Comparison of ENCODE assay signal across 8 cellular contexts in genomic region chr7:143372070-143372469, GRCh38. TPM values are rescaled to one million over a fixed set of nuclear protein-coding genes. Genes with fewer than 3 reads are reported as not detected.
DNase-seq lines count a peak whose midpoint lies in the region; ATAC-seq and TF ChIP-seq lines count a peak whose summit lies in the region.

No MANE protein-coding gene starts in this region.

- TF ChIP-seq CTCF in GM23338 (conservative IDR thresholded peaks at IDR 0.05; ENCODE audit: low read depth in 2 of 2) (peak in 1 of 2 experiments; percentile 49; a peak in 3 of 4 replicates), RWPE1 (conservative IDR thresholded peaks at IDR 0.05; ENCODE audit: low read depth) (no peak), brain (conservative IDR thresholded peaks at IDR 0.05) (no peak)

- no peak overlapping the region for H3K4me3 Mint-ChIP-seq in GM23338
- peak overlapping the region in 1 of 5 experiments; percentile 24 for H3K4me3 Mint-ChIP-seq in brain

- peak overlapping the region; percentile 19; the same call in 1 of the 2 replicates for H2AFZ ChIP-seq in GM23338

- H3K27me3 Mint-ChIP-seq in GM23338 (ENCODE audit: insufficient read depth, low read depth, poor library complexity), result peaks cover 7% of the 10 kb centered on the region
- peaks cover 6% of the 10 kb centered on the region for H3K27me3 Mint-ChIP-seq in brain

- no peaks in the 10 kb centered on the region; the same call in 2 of the 3 replicates for H3K9me3 Mint-ChIP-seq in GM23338
- H3K9me3 Mint-ChIP-seq in brain, result no peaks in the 10 kb centered on the region

- H3K36me3 Mint-ChIP-seq in GM23338 (ENCODE audit: low read depth) (no peaks in the 10 kb centered on the region), brain (no peaks in the 10 kb centered on the region)

- H3K4me1 Mint-ChIP-seq in GM23338, result peaks cover 55% of the 10 kb centered on the region
- peaks cover 32% of the 10 kb centered on the region for H3K4me1 Mint-ChIP-seq in brain

- no peak overlapping the region for H3K4me3 ChIP-seq in GM23338

- 0 out of 2 replicates have a peak overlapping the region, but pooled peaks have one; percentile 39 for H3K4me2 ChIP-seq in GM23338

- CTCF ChIA-PET in RWPE1 (lab: Yijun Ruan, JAX), result no interaction called here

- ATAC-seq in GM23338 (no peak), GM19467 (IDR thresholded peaks at IDR 0.05; ENCODE audit: unreplicated experiment) (no peak), GM19395 (IDR thresholded peaks at IDR 0.05; ENCODE audit: unreplicated experiment) (no peak)

- peaks cover 6% of the 10 kb centered on the region for H3F3A ChIP-seq in GM23338 (replicated peaks; ENCODE audit: low read depth)

- H3K4me1 ChIP-seq in GM23338 (ENCODE audit: insufficient read depth), result peaks cover 51% of the 10 kb centered on the region

- H3K27ac Mint-ChIP-seq in GM23338 (no peak overlapping the region), brain (peak overlapping the region in 4 of 5 experiments; percentile 5 to 34 (median 18))

- H3K27ac ChIP-seq in GM23338 (ENCODE audit: low read depth), result no peak overlapping the region
- H3K27ac ChIP-seq in RWPE1, result peak overlapping the region; percentile 63

- H4K20me1 ChIP-seq in GM23338 (replicated peaks; ENCODE audit: insufficient read depth), result no peaks in the 10 kb centered on the region

- H3K36me3 ChIP-seq in GM23338 (ENCODE audit: insufficient read depth), result no peaks in the 10 kb centered on the region

- POLR2A ChIA-PET in RWPE1 (lab: Yijun Ruan, JAX; ENCODE audit: low non-redundant PET), result interaction anchor here (0.6 kb wide), 1 partner anchor 34 kb away, joined by 3 read pairs; no protein-coding TSS in a partner anchor

- H3K9me2 ChIP-seq in GM23338 (ENCODE audit: insufficient read depth), result peaks cover 6% of the 10 kb centered on the region; the same call in 1 of the 2 replicates

- no peaks in the 10 kb centered on the region for H3K27me3 ChIP-seq in GM23338 (ENCODE audit: insufficient read depth)

- no peaks in the 10 kb centered on the region for H3K79me2 ChIP-seq in GM23338 (replicated peaks; ENCODE audit: insufficient read depth)

- DNase-seq in GM23338 (ENCODE audit: low spot score) (no peak), RWPE1 (ENCODE audit: low spot score) (no peak), myocyte (ENCODE audit: low read depth) (peak; percentile 79), mesenteric fat pad (ENCODE audit: low spot score) (no peak), 8988T (no peak)

TF ChIP-seq in GM23338, 12 proteins besides CTCF, POLR2A, EP300 and RAD21 (continues in another document):
- TF ChIP-seq, protein P1, sequence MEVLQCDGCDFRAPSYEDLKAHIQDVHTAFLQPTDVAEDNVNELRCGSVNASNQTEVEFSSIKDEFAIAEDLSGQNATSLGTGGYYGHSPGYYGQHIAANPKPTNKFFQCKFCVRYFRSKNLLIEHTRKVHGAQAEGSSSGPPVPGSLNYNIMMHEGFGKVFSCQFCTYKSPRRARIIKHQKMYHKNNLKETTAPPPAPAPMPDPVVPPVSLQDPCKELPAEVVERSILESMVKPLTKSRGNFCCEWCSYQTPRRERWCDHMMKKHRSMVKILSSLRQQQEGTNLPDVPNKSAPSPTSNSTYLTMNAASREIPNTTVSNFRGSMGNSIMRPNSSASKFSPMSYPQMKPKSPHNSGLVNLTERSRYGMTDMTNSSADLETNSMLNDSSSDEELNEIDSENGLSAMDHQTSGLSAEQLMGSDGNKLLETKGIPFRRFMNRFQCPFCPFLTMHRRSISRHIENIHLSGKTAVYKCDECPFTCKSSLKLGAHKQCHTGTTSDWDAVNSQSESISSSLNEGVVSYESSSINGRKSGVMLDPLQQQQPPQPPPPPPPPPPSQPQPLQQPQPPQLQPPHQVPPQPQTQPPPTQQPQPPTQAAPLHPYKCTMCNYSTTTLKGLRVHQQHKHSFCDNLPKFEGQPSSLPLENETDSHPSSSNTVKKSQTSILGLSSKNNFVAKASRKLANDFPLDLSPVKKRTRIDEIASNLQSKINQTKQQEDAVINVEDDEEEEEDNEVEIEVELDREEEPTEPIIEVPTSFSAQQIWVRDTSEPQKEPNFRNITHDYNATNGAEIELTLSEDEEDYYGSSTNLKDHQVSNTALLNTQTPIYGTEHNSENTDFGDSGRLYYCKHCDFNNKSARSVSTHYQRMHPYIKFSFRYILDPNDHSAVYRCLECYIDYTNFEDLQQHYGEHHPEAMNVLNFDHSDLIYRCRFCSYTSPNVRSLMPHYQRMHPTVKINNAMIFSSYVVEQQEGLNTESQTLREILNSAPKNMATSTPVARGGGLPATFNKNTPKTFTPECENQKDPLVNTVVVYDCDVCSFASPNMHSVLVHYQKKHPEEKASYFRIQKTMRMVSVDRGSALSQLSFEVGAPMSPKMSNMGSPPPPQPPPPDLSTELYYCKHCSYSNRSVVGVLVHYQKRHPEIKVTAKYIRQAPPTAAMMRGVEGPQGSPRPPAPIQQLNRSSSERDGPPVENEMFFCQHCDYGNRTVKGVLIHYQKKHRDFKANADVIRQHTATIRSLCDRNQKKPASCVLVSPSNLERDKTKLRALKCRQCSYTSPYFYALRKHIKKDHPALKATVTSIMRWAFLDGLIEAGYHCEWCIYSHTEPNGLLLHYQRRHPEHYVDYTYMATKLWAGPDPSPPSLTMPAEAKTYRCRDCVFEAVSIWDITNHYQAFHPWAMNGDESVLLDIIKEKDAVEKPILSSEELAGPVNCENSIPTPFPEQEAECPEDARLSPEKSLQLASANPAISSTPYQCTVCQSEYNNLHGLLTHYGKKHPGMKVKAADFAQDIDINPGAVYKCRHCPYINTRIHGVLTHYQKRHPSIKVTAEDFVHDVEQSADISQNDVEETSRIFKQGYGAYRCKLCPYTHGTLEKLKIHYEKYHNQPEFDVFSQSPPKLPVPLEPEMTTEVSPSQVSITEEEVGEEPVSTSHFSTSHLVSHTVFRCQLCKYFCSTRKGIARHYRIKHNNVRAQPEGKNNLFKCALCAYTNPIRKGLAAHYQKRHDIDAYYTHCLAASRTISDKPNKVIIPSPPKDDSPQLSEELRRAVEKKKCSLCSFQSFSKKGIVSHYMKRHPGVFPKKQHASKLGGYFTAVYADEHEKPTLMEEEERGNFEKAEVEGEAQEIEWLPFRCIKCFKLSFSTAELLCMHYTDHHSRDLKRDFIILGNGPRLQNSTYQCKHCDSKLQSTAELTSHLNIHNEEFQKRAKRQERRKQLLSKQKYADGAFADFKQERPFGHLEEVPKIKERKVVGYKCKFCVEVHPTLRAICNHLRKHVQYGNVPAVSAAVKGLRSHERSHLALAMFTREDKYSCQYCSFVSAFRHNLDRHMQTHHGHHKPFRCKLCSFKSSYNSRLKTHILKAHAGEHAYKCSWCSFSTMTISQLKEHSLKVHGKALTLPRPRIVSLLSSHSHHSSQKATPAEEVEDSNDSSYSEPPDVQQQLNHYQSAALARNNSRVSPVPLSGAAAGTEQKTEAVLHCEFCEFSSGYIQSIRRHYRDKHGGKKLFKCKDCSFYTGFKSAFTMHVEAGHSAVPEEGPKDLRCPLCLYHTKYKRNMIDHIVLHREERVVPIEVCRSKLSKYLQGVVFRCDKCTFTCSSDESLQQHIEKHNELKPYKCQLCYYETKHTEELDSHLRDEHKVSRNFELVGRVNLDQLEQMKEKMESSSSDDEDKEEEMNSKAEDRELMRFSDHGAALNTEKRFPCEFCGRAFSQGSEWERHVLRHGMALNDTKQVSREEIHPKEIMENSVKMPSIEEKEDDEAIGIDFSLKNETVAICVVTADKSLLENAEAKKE (CRISPR knock-in tag; IDR thresholded peaks at IDR 0.05), result no peak
- TF ChIP-seq ZNF114 (CRISPR knock-in tag; IDR thresholded peaks at IDR 0.05) (no peak), NANOG (IDR thresholded peaks at IDR 0.05; ENCODE audit: borderline replicate concordance) (no peak), STAT1 (IDR thresholded peaks at IDR 0.05; ENCODE audit: unreplicated experiment) (no peak), EZH2 (IDR thresholded peaks at IDR 0.05; ENCODE audit: low read depth, unreplicated experiment) (no peak), ETS1 (IDR thresholded peaks at IDR 0.05) (no peak), EZH2phosphoT487 (IDR thresholded peaks at IDR 0.05; ENCODE audit: unreplicated experiment) (no peak), POLR2AphosphoS5 (IDR thresholded peaks at IDR 0.05; ENCODE audit: low read depth) (no peak), CREB1 (CRISPR knock-in tag; IDR thresholded peaks at IDR 0.05; ENCODE audit: low read depth) (no peak), ZNF331 (CRISPR knock-in tag; IDR thresholded peaks at IDR 0.05; ENCODE audit: low read depth) (no peak), JUNB (IDR thresholded peaks at IDR 0.05; ENCODE audit: unreplicated experiment) (no peak)

RNA-seq across cellular contexts. Expression of gene ZYX, which starts 9.1 kb away (rescaled TPM):
- total RNA-seq in GM23338 (2014; rRNA removed; shearing (Covaris generic)), result 132 and 141 TPM in 2 replicates
- polyA plus RNA-seq in GM23338 (2016; fragmentation: Nextera tagmentation; extraction: Ambion mirVana) (108 and 111 TPM in 2 replicates), brain (ENCODE audit: insufficient read depth, low read depth, low replicate concordance) (79.6 TPM)
- total RNA-seq in myocyte (80.1 and 82.6 TPM in 2 replicates), mesenteric fat pad (271 TPM)
- polyA plus RNA-seq in myocyte (2012), result 322 TPM

RNA-seq across cellular contexts. Expression of gene FAM131B, which starts 9.6 kb away (rescaled TPM):
- 28.8 and 30.2 TPM in 2 replicates for total RNA-seq in GM23338 (2014; rRNA removed; shearing (Covaris generic))
- polyA plus RNA-seq in GM23338 (2016; fragmentation: Nextera tagmentation; extraction: Ambion mirVana) (4.7 and 5.4 TPM in 2 replicates), brain (ENCODE audit: insufficient read depth, low read depth, low replicate concordance) (69.6 TPM)
- total RNA-seq in myocyte (1.1 and 1.5 TPM in 2 replicates), mesenteric fat pad (1.8 TPM)
- 2.0 TPM for polyA plus RNA-seq in myocyte (2012)

RNA-seq across cellular contexts. Expression of gene EPHA1, which starts 36.6 kb away (rescaled TPM):
- total RNA-seq in GM23338 (2014; rRNA removed; shearing (Covaris generic)), result 119 and 154 TPM in 2 replicates
- polyA plus RNA-seq in GM23338 (2016; fragmentation: Nextera tagmentation; extraction: Ambion mirVana) (60.7 and 66.1 TPM in 2 replicates), brain (ENCODE audit: insufficient read depth, low read depth, low replicate concordance) (0.42 TPM)
- total RNA-seq in myocyte (not detected in 2 replicates), mesenteric fat pad (0.22 TPM)
- 3.3 TPM for polyA plus RNA-seq in myocyte (2012)

RNA-seq across cellular contexts. Expression of gene CLCN1, which starts 56.2 kb away (rescaled TPM):
- 0.23 and 0.38 TPM in 2 replicates for total RNA-seq in GM23338 (2014; rRNA removed; shearing (Covaris generic))
- polyA plus RNA-seq in GM23338 (2016; fragmentation: Nextera tagmentation; extraction: Ambion mirVana), result 0.43 and 0.48 TPM in 2 replicates
- not detected for polyA plus RNA-seq in brain (ENCODE audit: insufficient read depth, low read depth, low replicate concordance)
- total RNA-seq in myocyte, result not detected in 2 replicates
- not detected for polyA plus RNA-seq in myocyte (2012)
- 0.22 TPM for total RNA-seq in mesenteric fat pad

Comparison
In these comparisons a context has a peak if more than half of its experiments do, and no peak if none do; other contexts are left out.
1. RNA of gene FAM131B, which starts 9.6 kb away (total RNA-seq): 28.8 to 30.2 TPM in GM23338; 1.8 TPM in mesenteric fat pad (single experiment) and 1.1 to 1.5 TPM in myocyte; every median in the first group is over 10 times any median in the second.
2. RNA of gene EPHA1, which starts 36.6 kb away (total RNA-seq): 119 to 154 TPM in GM23338; 0.22 TPM in mesenteric fat pad (single experiment) and not detected in myocyte; every median in the first group is over 10 times any median in the second.